13 cellular contexts compared by ENCODE assay signal in genomic region chr11:77548552-77549439, GRCh38. TPM values are rescaled to one million over a fixed set of nuclear protein-coding genes. Genes with fewer than 3 reads are reported as not detected.
DNase-seq lines count a peak whose midpoint lies in the region; ATAC-seq and TF ChIP-seq lines count a peak whose summit lies in the region.
"Had no signal": no experiment of that assay in that cellular context is flagged by ENCODE, and none has a peak within 500 bp of the region (broad histone marks: within the 10 kb centered on the region; RNA-seq: fewer than 3 reads in every experiment).

No MANE protein-coding gene starts in this region.

- no peaks in the 10 kb centered on the region for H4K20me1 ChIP-seq in GM23338 (replicated peaks; ENCODE audit: insufficient read depth)
- H4K20me1 ChIP-seq in SK-N-SH (ENCODE audit: insufficient read depth): no peaks in the 10 kb centered on the region
- no peaks in the 10 kb centered on the region for H4K20me1 ChIP-seq in hepatocyte (ENCODE audit: insufficient read depth, poor library complexity, severe bottlenecking)

- POLR2A ChIA-PET in SK-N-SH (lab: Yijun Ruan, JAX): interaction anchor here (0.8 kb wide), 1 partner anchor 42 kb away, joined by 4 read pairs; no protein-coding TSS in a partner anchor

- CTCF ChIA-PET in SK-N-SH (lab: Yijun Ruan, JAX): interaction anchor here (0.7 to 4.9 kb wide), 82 partner anchors 9 to 815 kb away, joined by 3 to 52 read pairs (median 4); partner anchors contain the start of genes AQP11, MYO7A and PAK1

- no peak overlapping the region for H3K4me3 Mint-ChIP-seq in GM23338
- H3K4me3 Mint-ChIP-seq: activated CD8-positive, alpha-beta memory T cell treated with anti-CD3 and anti-CD28 coated beads, Interleukin-2, amount 10 ng/mL, durations not matched to agents 7 days and 5 days; activated naive CD4-positive, alpha-beta T cell treated with anti-CD3 and anti-CD28 coated beads, Interleukin-2, amount 10 ng/mL, durations not matched to agents 7 days and 5 days; central memory CD8-positive, alpha-beta T cell had no signal

- H3K27me3 ChIP-seq in GM23338 (ENCODE audit: insufficient read depth) (no peaks in the 10 kb centered on the region), SK-N-SH (ENCODE audit: insufficient read depth) (no peaks in the 10 kb centered on the region), hepatocyte (no peaks in the 10 kb centered on the region)
- H3K27me3 ChIP-seq: esophagus muscularis mucosa, SJCRH30 had no signal

- peaks cover 15% of the 10 kb centered on the region for H3K4me1 Mint-ChIP-seq in GM23338
- H3K4me1 Mint-ChIP-seq: activated CD8-positive, alpha-beta memory T cell treated with anti-CD3 and anti-CD28 coated beads, Interleukin-2, amount 10 ng/mL, durations not matched to agents 7 days and 5 days; activated naive CD4-positive, alpha-beta T cell treated with anti-CD3 and anti-CD28 coated beads, Interleukin-2, amount 10 ng/mL, durations not matched to agents 7 days and 5 days had no signal

- peak overlapping the region; percentile 89 for H3K27ac Mint-ChIP-seq in GM23338
- H3K27ac Mint-ChIP-seq: activated CD8-positive, alpha-beta memory T cell treated with anti-CD3 and anti-CD28 coated beads, Interleukin-2, amount 10 ng/mL, durations not matched to agents 7 days and 5 days; activated naive CD4-positive, alpha-beta T cell treated with anti-CD3 and anti-CD28 coated beads, Interleukin-2, amount 10 ng/mL, durations not matched to agents 7 days and 5 days had no signal

- ATAC-seq in GM23338 (no peak), GM21381 (IDR thresholded peaks at IDR 0.05; ENCODE audit: unreplicated experiment) (no peak)
- ATAC-seq: activated CD8-positive, alpha-beta memory T cell treated with anti-CD3 and anti-CD28 coated beads, Interleukin-2, amount 10 ng/mL, durations not matched to agents 7 days and 5 days had no signal

- peaks cover 3% of the 10 kb centered on the region; the same call in 1 of the 2 replicates for H3K9me2 ChIP-seq in GM23338 (ENCODE audit: insufficient read depth)
- H3K9me2 ChIP-seq in SK-N-SH: no peaks in the 10 kb centered on the region
- no peaks in the 10 kb centered on the region for H3K9me2 ChIP-seq in hepatocyte (replicated peaks; ENCODE audit: insufficient read depth)

- no peaks in the 10 kb centered on the region for H3K36me3 Mint-ChIP-seq in GM23338 (ENCODE audit: low read depth)
- H3K36me3 Mint-ChIP-seq: activated CD8-positive, alpha-beta memory T cell treated with anti-CD3 and anti-CD28 coated beads, Interleukin-2, amount 10 ng/mL, durations not matched to agents 7 days and 5 days; activated naive CD4-positive, alpha-beta T cell treated with anti-CD3 and anti-CD28 coated beads, Interleukin-2, amount 10 ng/mL, durations not matched to agents 7 days and 5 days had no signal

- peak overlapping the region; percentile 21; the same call in 1 of the 2 replicates for H3K4me2 ChIP-seq in GM23338
- no peak overlapping the region for H3K4me2 ChIP-seq in SK-N-SH
- H3K4me2 ChIP-seq in hepatocyte: no peak overlapping the region

- H3K79me2 ChIP-seq in GM23338 (replicated peaks; ENCODE audit: insufficient read depth) (no peaks in the 10 kb centered on the region), SK-N-SH (ENCODE audit: insufficient read depth) (no peaks in the 10 kb centered on the region), hepatocyte (no peaks in the 10 kb centered on the region)

- H3K4me3 ChIP-seq in GM23338: no peak overlapping the region
- no peak overlapping the region for H3K4me3 ChIP-seq in SK-N-SH (ENCODE audit: low read depth in 2 of 2, low read length in 1 of 2)
- no peak overlapping the region for H3K4me3 ChIP-seq in hepatocyte
- H3K4me3 ChIP-seq in retinal pigment epithelial cell (ENCODE audit: low read length): no peak overlapping the region
- H3K4me3 ChIP-seq in coronary artery: no peak overlapping the region
- H3K4me3 ChIP-seq: esophagus muscularis mucosa, SJCRH30 had no signal

- TF ChIP-seq EP300 in SK-N-SH (IDR thresholded peaks at IDR 0.05; ENCODE audit: borderline replicate concordance in 1 of 2, low read depth in 1 of 2, low read length in 1 of 2): no peak

- H3K9me3 ChIP-seq in SK-N-SH: no peaks in the 10 kb centered on the region
- H3K9me3 ChIP-seq in hepatocyte (ENCODE audit: low read depth): no peaks in the 10 kb centered on the region
- H3K9me3 ChIP-seq: esophagus muscularis mucosa, SJCRH30 had no signal

- peak overlapping the region; percentile 34 for H2AFZ ChIP-seq in GM23338
- peak overlapping the region; percentile 62; the same call in 1 of the 2 replicates for H2AFZ ChIP-seq in SK-N-SH (ENCODE audit: low read depth)
- peak overlapping the region; percentile 39 for H2AFZ ChIP-seq in hepatocyte

- TF ChIP-seq CTCF in GM23338 (conservative IDR thresholded peaks at IDR 0.05; ENCODE audit: low read depth in 2 of 2): no peak
- 0 out of 2 replicates have a peak, but pooled peaks have one; percentile 5 for TF ChIP-seq CTCF in SK-N-SH (IDR thresholded peaks at IDR 0.05)
- no peak for TF ChIP-seq CTCF in hepatocyte (IDR thresholded peaks at IDR 0.05; ENCODE audit: poor library complexity)
- no peak for TF ChIP-seq CTCF in retinal pigment epithelial cell (conservative IDR thresholded peaks at IDR 0.05; ENCODE audit: low read depth, low read length)
- TF ChIP-seq CTCF in coronary artery (IDR thresholded peaks at IDR 0.05): no peak

- DNase-seq in GM23338 (ENCODE audit: low spot score) (no peak), SK-N-SH (no peak), hepatocyte (ENCODE audit: low spot score) (no peak), retinal pigment epithelial cell (ENCODE audit: low read depth) (peak; percentile 39), dermis blood vessel endothelial cell (no peak), coronary artery (ENCODE audit: low spot score) (no peak), caudate nucleus (lab: John Stamatoyannopoulos, UW) (no peak)
- DNase-seq: activated CD8-positive, alpha-beta memory T cell treated with anti-CD3 and anti-CD28 coated beads, Interleukin-2, amount 10 ng/mL, durations not matched to agents 7 days and 5 days had no signal

- TF ChIP-seq RAD21 in SK-N-SH (IDR thresholded peaks at IDR 0.05; ENCODE audit: low read length): no peak

- no peaks in the 10 kb centered on the region; the same call in 1 of the 2 replicates for H3K36me3 ChIP-seq in GM23338 (ENCODE audit: insufficient read depth)
- H3K36me3 ChIP-seq in SK-N-SH (replicated peaks in 1 of 2; ENCODE audit: control insufficient read depth in 1 of 2, insufficient read depth in 2 of 2, low read length in 1 of 2): no peaks in the 10 kb centered on the region
- no peaks in the 10 kb centered on the region for H3K36me3 ChIP-seq in hepatocyte (replicated peaks; ENCODE audit: insufficient read depth, low read depth)
- H3K36me3 ChIP-seq: esophagus muscularis mucosa, SJCRH30 had no signal

- WGBS in SK-N-SH (ENCODE audit: low lambda C conversion rate): 63% methylated on average over 6 of the region's 6 CpGs
- WGBS in hepatocyte (ENCODE audit: low lambda C conversion rate, missing lambda C conversion rate): 87% methylated on average over 6 of the region's 6 CpGs

- H3K27ac ChIP-seq in GM23338 (ENCODE audit: low read depth): peak overlapping the region; percentile 97; the same call in 1 of the 2 replicates
- H3K27ac ChIP-seq in SK-N-SH (ENCODE audit: low read depth in 2 of 2, low read length in 1 of 2): no peak overlapping the region
- no peak overlapping the region for H3K27ac ChIP-seq in hepatocyte
- H3K27ac ChIP-seq in coronary artery: no peak overlapping the region
- no peak overlapping the region for H3K27ac ChIP-seq in caudate nucleus (ENCODE audit: low read depth, low read length)
- H3K27ac ChIP-seq: esophagus muscularis mucosa, SJCRH30 had no signal

- no peak overlapping the region for H3K9ac ChIP-seq in SK-N-SH

- peaks cover 6% of the 10 kb centered on the region for H3K4me1 ChIP-seq in GM23338 (ENCODE audit: insufficient read depth)
- H3K4me1 ChIP-seq in SK-N-SH (ENCODE audit: control insufficient read depth in 1 of 2, insufficient read depth in 2 of 2, low read depth in 1 of 2, low read length in 1 of 2): no peaks in the 10 kb centered on the region
- H3K4me1 ChIP-seq in hepatocyte (ENCODE audit: insufficient read depth): no peaks in the 10 kb centered on the region
- H3K4me1 ChIP-seq: SJCRH30 had no signal

- no peaks in the 10 kb centered on the region for H3F3A ChIP-seq in GM23338 (replicated peaks; ENCODE audit: low read depth)
- H3F3A ChIP-seq in SK-N-SH (replicated peaks; ENCODE audit: insufficient read depth): no peaks in the 10 kb centered on the region

- H3K9me3 Mint-ChIP-seq in GM23338: no peaks in the 10 kb centered on the region
- H3K9me3 Mint-ChIP-seq: activated naive CD4-positive, alpha-beta T cell treated with anti-CD3 and anti-CD28 coated beads, Interleukin-2, amount 10 ng/mL, durations not matched to agents 7 days and 5 days; central memory CD8-positive, alpha-beta T cell had no signal

- H3K27me3 Mint-ChIP-seq in GM23338 (ENCODE audit: insufficient read depth, low read depth, poor library complexity): peaks cover 2% of the 10 kb centered on the region
- H3K27me3 Mint-ChIP-seq: activated CD8-positive, alpha-beta memory T cell treated with anti-CD3 and anti-CD28 coated beads, Interleukin-2, amount 10 ng/mL, durations not matched to agents 7 days and 5 days; central memory CD8-positive, alpha-beta T cell had no signal

TF ChIP-seq in GM23338, 12 proteins besides CTCF, POLR2A, EP300 and RAD21 (continues in another document):
- TF ChIP-seq ZNF114 (CRISPR knock-in tag; IDR thresholded peaks at IDR 0.05): no peak
- TF ChIP-seq NANOG (IDR thresholded peaks at IDR 0.05; ENCODE audit: borderline replicate concordance): no peak
- TF ChIP-seq STAT1 (IDR thresholded peaks at IDR 0.05; ENCODE audit: unreplicated experiment): no peak

TF ChIP-seq in SK-N-SH, 30 proteins besides CTCF, POLR2A, EP300 and RAD21 (continues in another document):
- TF ChIP-seq ELF1 (IDR thresholded peaks at IDR 0.05) (no peak), IRF3 (IDR thresholded peaks at IDR 0.05; ENCODE audit: low read depth, low read length) (no peak)

RNA-seq across cellular contexts. Expression of gene AQP11, which starts 41.0 kb away (rescaled TPM):
- 1.7 and 1.8 TPM in 2 replicates for total RNA-seq in GM23338 (2014; rRNA removed; shearing (Covaris generic))
- polyA plus RNA-seq in GM23338 (2016; fragmentation: Nextera tagmentation; extraction: Ambion mirVana): 3.4 and 4.1 TPM in 2 replicates
- 1.8 and 1.9 TPM in 2 replicates for polyA plus RNA-seq in SK-N-SH (2012; rRNA removed)
- polyA plus RNA-seq in SK-N-SH (2012; cell fraction: cytosol; rRNA removed): 1.2 and 1.8 TPM in 2 replicates
- 5.1 and 7.0 TPM in 2 replicates for polyA plus RNA-seq in SK-N-SH (2012; cell fraction: nucleus; rRNA removed)
- 6.6 and 11.7 TPM in 2 replicates for total RNA-seq in hepatocyte
- 9.3 and 13.5 TPM in 2 replicates for polyA plus RNA-seq in hepatocyte
- total RNA-seq in dermis blood vessel endothelial cell: 0.42 and 0.68 TPM in 2 replicates
